Comparison of ENCODE assay signal across 8 cellular contexts in the genomic region with DNA sequence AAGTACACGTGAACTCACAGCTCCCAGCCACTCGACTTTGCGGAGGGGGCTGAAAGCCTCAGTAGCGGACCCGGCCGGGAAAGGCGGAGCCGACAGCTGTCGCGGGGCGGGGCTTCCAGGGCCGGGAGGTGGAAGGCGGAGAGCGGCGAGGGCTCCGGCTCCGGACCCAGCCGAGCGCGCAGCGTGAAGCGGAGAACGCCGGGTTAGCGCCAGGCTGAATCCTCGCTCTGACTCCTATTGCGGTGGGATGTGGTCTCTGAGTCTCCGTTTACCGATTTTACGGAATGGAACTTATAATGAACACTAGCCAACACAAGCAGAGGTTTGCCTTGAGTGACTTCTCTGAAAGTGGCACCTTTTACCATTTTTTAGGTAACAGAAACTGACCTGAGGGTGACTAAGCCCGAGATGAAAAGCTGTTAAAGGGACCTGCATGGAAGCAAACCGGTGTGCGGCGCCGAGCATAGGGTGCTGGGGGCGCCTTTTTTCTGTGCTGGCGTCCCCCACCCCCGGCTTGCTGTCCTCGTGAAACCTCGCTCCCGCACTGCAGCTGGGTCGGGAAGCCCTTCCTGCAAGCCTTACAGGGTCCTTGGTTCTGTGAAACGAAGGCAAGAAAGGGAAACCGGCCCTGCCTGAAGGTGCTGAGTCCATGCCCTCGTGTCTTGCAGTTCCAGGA.
A peak's percentile ranks its signal among the peaks of the same experiment; 100 is the strongest.
DNase-seq lines count a peak whose midpoint lies in the region; ATAC-seq and FAIRE-seq lines count a peak whose summit lies in the region.

No MANE protein-coding gene starts in this region.

- H3K9ac ChIP-seq in ES-I3 (ENCODE audit: low read depth, low read length) (peak overlapping the region; percentile 44), adipocyte (ENCODE audit: low read length) (peak overlapping the region; percentile 89)

- H3K4me1 ChIP-seq in ES-I3 (ENCODE audit: insufficient read depth, low read length), result no peaks in the 10 kb centered on the region
- H3K4me1 ChIP-seq in adipocyte (ENCODE audit: control insufficient read depth, insufficient read depth, low read length), result peaks cover 5% of the 10 kb centered on the region
- no peaks in the 10 kb centered on the region for H3K4me1 ChIP-seq in iPS DF 6.9 (ENCODE audit: control insufficient read depth, insufficient read depth, low read length)

- H3K27ac ChIP-seq in iPS DF 6.9 (ENCODE audit: low read length), result no peak overlapping the region

- DNase-seq in M059J (ENCODE audit: low read depth), result peak; percentile 31
- peak; percentile 75 for DNase-seq in adipocyte (ENCODE audit: low read depth)
- peak; percentile 33 for DNase-seq in iPS DF 6.9 (ENCODE audit: low read depth, low spot score)
- no peak for DNase-seq in skeletal muscle cell (ENCODE audit: low read depth)
- no peak for DNase-seq in HTR-8/SVneo (ENCODE audit: insufficient read length, low spot score)
- DNase-seq in DMS153 treated with DMSO at 0.1 percent for 48 hours (lab: John Stamatoyannopoulos, UW; ENCODE audit: unreplicated experiment), result no peak

- ATAC-seq in HG02970 (IDR thresholded peaks at IDR 0.05; ENCODE audit: low FRiP score, unreplicated experiment), result no peak

- WGBS in iPS DF 6.9 (ENCODE audit: insufficient coverage, insufficient read length), result no CpG with 5 or more reads among the region's 45 CpGs

- H3K4me3 ChIP-seq in adipocyte (ENCODE audit: low read length), result peak overlapping the region; percentile 90
- peak overlapping the region; percentile 45; the same call in 1 of the 2 replicates for H3K4me3 ChIP-seq in iPS DF 6.9 (ENCODE audit: low read length)
- H3K4me3 ChIP-seq in skeletal muscle cell (ENCODE audit: low read depth, low read length), result peak overlapping the region; percentile 55

- H3K9me3 ChIP-seq in ES-I3 (ENCODE audit: control insufficient read depth, insufficient read depth, low read length) (no peaks in the 10 kb centered on the region), adipocyte (ENCODE audit: control insufficient read depth, low read length) (no peaks in the 10 kb centered on the region), iPS DF 6.9 (ENCODE audit: control insufficient read depth, insufficient read depth, low read length) (no peaks in the 10 kb centered on the region)

- peaks cover 3% of the 10 kb centered on the region for H3K27me3 ChIP-seq in adipocyte (replicated peaks; ENCODE audit: control insufficient read depth, insufficient read depth, low read length)
- peaks cover 5% of the 10 kb centered on the region for H3K27me3 ChIP-seq in iPS DF 6.9 (ENCODE audit: control insufficient read depth, insufficient read depth, low read length)

- FAIRE-seq in HTR-8/SVneo (lab: Jason Lieb, UNC), result no peak

- H3K36me3 ChIP-seq in ES-I3 (ENCODE audit: insufficient read depth, low read length) (no peaks in the 10 kb centered on the region), adipocyte (ENCODE audit: control insufficient read depth, insufficient read depth, low read length, severe bottlenecking) (no peaks in the 10 kb centered on the region), iPS DF 6.9 (ENCODE audit: control insufficient read depth, insufficient read depth, low read length) (no peaks in the 10 kb centered on the region)

Comparison
In these comparisons a context has a peak if more than half of its experiments do, and no peak if none do; other contexts are left out.
1. DNase-seq: peak in M059J (single experiment), adipocyte (single experiment) and iPS DF 6.9 (single experiment); none in skeletal muscle cell (single experiment), HTR-8/SVneo (single experiment) and DMS153 treated with DMSO at 0.1 percent for 48 hours (single experiment).
2. Peak in every context shown above with its lines, with median percentiles within 50 percentile points of each other: H3K4me3 ChIP-seq.